1 cellular context compared by ENCODE assay signal in genomic region chr1:8571200-8571984, GRCh38.
TF ChIP-seq lines count a peak whose summit lies in the region.

No MANE protein-coding gene starts in this region.

TF ChIP-seq in HepG2, 621 proteins besides CTCF, POLR2A, EP300 and RAD21 (continued from another document):
- TF ChIP-seq FOXK1 (CRISPR knock-in tag; IDR thresholded peaks at IDR 0.05; ENCODE audit: borderline replicate concordance, low read depth) (0 out of 2 replicates have a peak, but pooled peaks have one; percentile 19), ZNF710 (CRISPR knock-in tag; IDR thresholded peaks at IDR 0.05; ENCODE audit: borderline replicate concordance) (peak; percentile 89)
TF ChIP-seq in HepG2: peak in this region for 85.
